29 cellular contexts compared by ENCODE assay signal in the genomic region with DNA sequence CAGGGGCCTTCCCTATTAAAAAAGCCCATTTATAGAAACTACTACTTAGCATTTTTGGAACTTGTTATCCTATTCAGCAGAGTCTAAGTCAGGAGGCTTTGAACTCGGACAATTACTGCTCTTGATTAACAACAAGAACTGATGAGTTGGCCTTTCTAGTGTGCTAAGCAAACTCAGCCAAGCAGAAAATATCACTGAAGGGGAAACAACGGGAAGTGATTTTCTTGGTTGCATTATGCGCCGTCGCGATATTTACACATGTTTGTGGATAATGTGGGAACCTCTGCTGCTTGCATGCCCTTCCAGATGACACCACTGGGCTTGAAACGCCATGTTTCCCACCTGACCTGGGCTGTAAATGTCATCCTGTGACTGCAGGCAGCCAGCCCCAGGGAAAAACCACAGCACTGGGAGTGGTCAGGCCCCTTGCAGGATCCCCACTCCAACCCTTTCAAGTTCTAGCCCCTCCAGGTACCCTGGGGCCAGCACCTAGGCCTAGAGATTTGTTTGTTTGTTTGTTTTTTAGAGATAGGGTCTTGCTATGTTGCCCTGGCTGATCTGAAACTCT.
DNase-seq lines count a peak whose midpoint lies in the region; ATAC-seq and TF ChIP-seq lines count a peak whose summit lies in the region.
"Had no signal": no experiment of that assay in that cellular context is flagged by ENCODE, and none has a peak within 500 bp of the region (broad histone marks: within the 10 kb centered on the region; RNA-seq: fewer than 3 reads in every experiment).

No MANE protein-coding gene starts in this region.

- in situ Hi-C loops in KBM-7 (cut with MboI; ENCODE audit: low pct_unique_long_range_greater_than_20kb, low sequenced_read_pairs) = loop anchor here (25.0 kb wide), 1 partner anchor 559 kb away; no protein-coding TSS in a partner anchor

- H3K14ac ChIP-seq in neuronal stem cell (ENCODE audit: low read length) = no peak overlapping the region

- H2BK120ac ChIP-seq in neuronal stem cell (ENCODE audit: low read depth, low read length) = no peak overlapping the region

- peaks cover 0 to 2% (median 2%) of the 10 kb centered on the region in 3 donors for H3K27me3 Mint-ChIP-seq in CD14-positive monocyte (ENCODE audit: low read depth in 3 of 3)

- H2BK15ac ChIP-seq in neuronal stem cell (ENCODE audit: low read length) = no peak overlapping the region

- H3K27me3 ChIP-seq in neuronal stem cell (ENCODE audit: control insufficient read depth in 3 of 3, insufficient read depth in 3 of 3, low read depth in 1 of 3, low read length in 3 of 3) = peaks cover 0 to 3% (median 0%) of the 10 kb centered on the region in 3 experiments
- H3K27me3 ChIP-seq: right atrium auricular region, SJSA1, upper lobe of right lung had no signal

- no peak overlapping the region for H4K91ac ChIP-seq in neuronal stem cell (ENCODE audit: low read depth, low read length, poor library complexity)

- peaks cover 0 to 8% (median 0%) of the 10 kb centered on the region in 7 donors for H3K9me3 Mint-ChIP-seq in CD14-positive monocyte
- H3K9me3 Mint-ChIP-seq: activated T-cell treated with anti-CD3 and anti-CD28 coated beads, Interleukin-2, amount 50 U/mL, for 72 hours; endodermal cell; natural killer cell; T-cell had no signal

- no peaks in the 10 kb centered on the region for H3K4me1 Mint-ChIP-seq in CD14-positive monocyte
- H3K4me1 Mint-ChIP-seq: endodermal cell, natural killer cell, T-cell had no signal

- H3K36me3 Mint-ChIP-seq in CD14-positive monocyte = no peaks in the 10 kb centered on the region
- H3K36me3 Mint-ChIP-seq: natural killer cell, T-cell had no signal

- no peak overlapping the region for H4K8ac ChIP-seq in neuronal stem cell (ENCODE audit: low read depth, low read length)

- no peak overlapping the region for H3K4me2 ChIP-seq in neuronal stem cell (ENCODE audit: insufficient read depth, low read length, poor library complexity, severe bottlenecking)

- no peaks in the 10 kb centered on the region for H3K36me3 ChIP-seq in neuronal stem cell (replicated peaks in 1 of 2; ENCODE audit: control insufficient read depth in 2 of 2, insufficient read depth in 2 of 2, low read length in 2 of 2)
- H3K36me3 ChIP-seq: esophagus muscularis mucosa, right atrium auricular region, SJSA1, upper lobe of right lung had no signal

- no peak overlapping the region for H3K4ac ChIP-seq in neuronal stem cell (ENCODE audit: low read length)

- no peak overlapping the region for H3K4me3 ChIP-seq in epithelial cell of proximal tubule (ENCODE audit: low read depth, low read length)
- H3K4me3 ChIP-seq in neuronal stem cell (ENCODE audit: low read length in 2 of 2) = no peak overlapping the region
- H3K4me3 ChIP-seq: esophagus muscularis mucosa, right atrium auricular region, SJSA1, upper lobe of right lung had no signal

- DNase-seq in CD14-positive monocyte (ENCODE audit: low spot score) (peak; percentile 18), KBM-7 (peak; percentile 12), epithelial cell of proximal tubule (ENCODE audit: low read depth) (peak; percentile 23), neuronal stem cell (ENCODE audit: low spot score) (no peak), RKO (ENCODE audit: low spot score) (no peak), NCI-H526 treated with DMSO at 0.1 percent for 48 hours (lab: John Stamatoyannopoulos, UW) (no peak)
- DNase-seq: activated CD4-positive, alpha-beta T cell treated with anti-CD3 and anti-CD28 coated beads, Interleukin-2, amount 50 U/mL, for 1 hour; activated naive CD4-positive, alpha-beta T cell treated with Interleukin-2 at 50 U/mL for 16 hours; activated T-cell treated with anti-CD3 and anti-CD28 coated beads, Interleukin-2, amount 50 U/mL, for 72 hours; Caco-2; central memory CD4-positive, alpha-beta T cell; DND-41; endodermal cell; foreskin fibroblast; GF-D8; natural killer cell; NCI-H1092 treated with DMSO at 0.1 percent for 48 hours; NCI-H2029; NCI-H774; stimulated activated CD4-positive, alpha-beta T cell treated with anti-CD3 and anti-CD28 coated beads, Interleukin-1b, Interleukin-23, amount 100 ng/mL, for 48 hours; stimulated activated naive CD8-positive, alpha-beta T cell treated with anti-CD3 and anti-CD28 coated beads, Interleukin-15, Interleukin-2, amounts not matched to agents 100 U/mL and 50 U/mL, for 24 hours; T-cell; upper lobe of right lung had no signal

- H3K9me3 ChIP-seq in neuronal stem cell (replicated peaks in 1 of 2; ENCODE audit: control insufficient read depth in 2 of 2, insufficient read depth in 1 of 2, low read depth in 1 of 2, low read length in 2 of 2) = no peaks in the 10 kb centered on the region
- H3K9me3 ChIP-seq: Caco-2, esophagus muscularis mucosa, right atrium auricular region, SJSA1, upper lobe of right lung had no signal

- intact Hi-C loops in CD14-positive monocyte (cut with micrococcal nuclease) = no loop called here

- H2BK12ac ChIP-seq in neuronal stem cell (ENCODE audit: low read length) = no peak overlapping the region

- ATAC-seq in GM21528 (IDR thresholded peaks at IDR 0.05; ENCODE audit: low FRiP score, unreplicated experiment) (no peak), HG03159 (IDR thresholded peaks at IDR 0.05; ENCODE audit: unreplicated experiment) (no peak)
- ATAC-seq: activated T-cell treated with anti-CD3 and anti-CD28 coated beads, Interleukin-2, amount 50 U/mL, for 72 hours; natural killer cell; stimulated activated naive CD8-positive, alpha-beta T cell treated with anti-CD3 and anti-CD28 coated beads, Interleukin-15, Interleukin-2, amounts not matched to agents 100 U/mL and 50 U/mL, for 24 hours; T-cell; upper lobe of right lung had no signal

- H3K27ac Mint-ChIP-seq in CD14-positive monocyte = no peak overlapping the region
- H3K27ac Mint-ChIP-seq: activated T-cell treated with anti-CD3 and anti-CD28 coated beads, Interleukin-2, amount 50 U/mL, for 72 hours; endodermal cell; natural killer cell; T-cell had no signal

- H3K23ac ChIP-seq in neuronal stem cell (ENCODE audit: low read depth, low read length, poor library complexity) = no peak overlapping the region

- H3K9ac ChIP-seq in neuronal stem cell (ENCODE audit: low read depth, low read length, poor library complexity) = no peak overlapping the region

- H3K4me3 Mint-ChIP-seq in CD14-positive monocyte = no peak overlapping the region
- H3K4me3 Mint-ChIP-seq: activated T-cell treated with anti-CD3 and anti-CD28 coated beads, Interleukin-2, amount 50 U/mL, for 72 hours; endodermal cell; natural killer cell; T-cell had no signal

- peaks cover 5 to 8% of the 10 kb centered on the region in 2 donors for H3K4me1 ChIP-seq in neuronal stem cell (ENCODE audit: control insufficient read depth in 2 of 2, insufficient read depth in 1 of 2, low read depth in 1 of 2, low read length in 2 of 2)
- H3K4me1 ChIP-seq: esophagus muscularis mucosa, right atrium auricular region, SJSA1, upper lobe of right lung had no signal

- peak overlapping the region; percentile 20 for H3K18ac ChIP-seq in neuronal stem cell (ENCODE audit: low read length)

- H2BK5ac ChIP-seq in neuronal stem cell (ENCODE audit: low read length) = no peak overlapping the region

- no peak overlapping the region for H2AFZ ChIP-seq in neuronal stem cell (ENCODE audit: low read length)

- TF ChIP-seq CTCF in CD14-positive monocyte (IDR thresholded peaks at IDR 0.05) (no peak), epithelial cell of proximal tubule (conservative IDR thresholded peaks at IDR 0.05; ENCODE audit: low read depth, low read length) (no peak)

- no CpG with 5 or more reads among the region's 7 CpGs for WGBS in neuronal stem cell (ENCODE audit: extremely low coverage in 2 of 2, insufficient read length in 2 of 2, insufficient replicate concordance in 1 of 2), 2 donors

- no peak overlapping the region for H2AK5ac ChIP-seq in neuronal stem cell (ENCODE audit: low read depth, low read length)

- no peak overlapping the region for H3K27ac ChIP-seq in neuronal stem cell (replicated peaks; ENCODE audit: low read length)
- H3K27ac ChIP-seq: C4-2B, esophagus muscularis mucosa, right atrium auricular region, SJSA1, upper lobe of right lung had no signal

- H3K79me1 ChIP-seq in neuronal stem cell (ENCODE audit: low read depth, low read length) = no peaks in the 10 kb centered on the region

Comparison
In these comparisons a context has a peak if more than half of its experiments do, and no peak if none do; other contexts are left out.
1. DNase-seq: peak in CD14-positive monocyte (single experiment), KBM-7 (single experiment) and epithelial cell of proximal tubule (single experiment); none in neuronal stem cell (single experiment), RKO (single experiment) and NCI-H526 treated with DMSO at 0.1 percent for 48 hours (single experiment).